In genomic region chr10:48609899-48610584, GRCh38 we compare ENCODE assay signal across 23 cellular contexts. TPM values are rescaled to one million over a fixed set of nuclear protein-coding genes. Genes with fewer than 3 reads are reported as not detected.
DNase-seq lines count a peak whose midpoint lies in the region; ATAC-seq and TF ChIP-seq lines count a peak whose summit lies in the region.
"Had no signal": no experiment of that assay in that cellular context is flagged by ENCODE, and none has a peak within 500 bp of the region (broad histone marks: within the 10 kb centered on the region; RNA-seq: fewer than 3 reads in every experiment).

No MANE protein-coding gene starts in this region.

- peak overlapping the region; percentile 23 for H4K8ac ChIP-seq in neuronal stem cell (ENCODE audit: low read depth, low read length)

- ATAC-seq in activated CD8-positive, alpha-beta memory T cell treated with anti-CD3 and anti-CD28 coated beads, Interleukin-2, amount 10 ng/mL, durations not matched to agents 7 days and 5 days, result no peak
- no peak for ATAC-seq in thoracic aorta (ENCODE audit: insufficient number of reproducible peaks, low FRiP score, low read depth)
- ATAC-seq in CD4-positive, alpha-beta T cell (ENCODE audit: poor library complexity), result no peak
- ATAC-seq: PC-3 had no signal

- BruUV-seq in OCI-LY7 (replicated peaks; lab: Mats Ljungman, UMichigan), result no TSS peak

- WGBS in neuronal stem cell (ENCODE audit: extremely low coverage in 2 of 2, insufficient read length in 2 of 2, insufficient replicate concordance in 1 of 2), 2 donors, result no CpG with 5 or more reads among the region's 4 CpGs

- H3K79me1 ChIP-seq in neuronal stem cell (ENCODE audit: low read depth, low read length), result no peaks in the 10 kb centered on the region

- no peak overlapping the region for H3K9ac ChIP-seq in neuronal stem cell (ENCODE audit: low read depth, low read length, poor library complexity)
- H3K9ac ChIP-seq: GM23248 had no signal

- H3K4me3 ChIP-seq in coronary artery, result no peak overlapping the region
- no peak overlapping the region for H3K4me3 ChIP-seq in neuronal stem cell (ENCODE audit: low read length in 2 of 2)
- no peak overlapping the region for H3K4me3 ChIP-seq in thoracic aorta
- no peak overlapping the region for H3K4me3 ChIP-seq in OCI-LY7 (ENCODE audit: low read depth, low read length, poor library complexity, severe bottlenecking)
- H3K4me3 ChIP-seq: GM23248, HAP-1, MG63 had no signal

- intact Hi-C loops in CD4-positive, alpha-beta T cell (cut with DNase I, micrococcal nuclease), result loop anchor here in 1 of 2 experiments (5.0 kb wide), 1 partner anchor 248 kb away; no protein-coding TSS in a partner anchor
- intact Hi-C loops in OCI-LY7 (cut with micrococcal nuclease; ENCODE audit: unreplicated experiment), result no loop called here

- no peak overlapping the region for H3K18ac ChIP-seq in neuronal stem cell (ENCODE audit: low read length)

- no peak overlapping the region for H3K4me2 ChIP-seq in neuronal stem cell (ENCODE audit: insufficient read depth, low read length, poor library complexity, severe bottlenecking)
- H3K4me2 ChIP-seq in OCI-LY7 (ENCODE audit: low read length), result no peak overlapping the region

- no peaks in the 10 kb centered on the region for H3K79me2 ChIP-seq in OCI-LY7 (ENCODE audit: insufficient read depth, low read depth, low read length)

- H3K36me3 ChIP-seq in neuronal stem cell (replicated peaks in 1 of 2; ENCODE audit: control insufficient read depth in 2 of 2, insufficient read depth in 2 of 2, low read length in 2 of 2) (no peaks in the 10 kb centered on the region), thoracic aorta (no peaks in the 10 kb centered on the region), OCI-LY7 (ENCODE audit: insufficient read depth, low read length) (no peaks in the 10 kb centered on the region)
- H3K36me3 ChIP-seq: HAP-1 had no signal

- no peak overlapping the region for H2BK120ac ChIP-seq in neuronal stem cell (ENCODE audit: low read depth, low read length)

- H4K20me1 ChIP-seq in OCI-LY7 (ENCODE audit: insufficient read depth, low read length), result no peaks in the 10 kb centered on the region

- no peak overlapping the region for H4K91ac ChIP-seq in neuronal stem cell (ENCODE audit: low read depth, low read length, poor library complexity)

- POLR2A ChIA-PET in CD4-positive, alpha-beta T cell (lab: Charles Lee), result no interaction called here
- POLR2A ChIA-PET in OCI-LY7 (lab: Charles Lee), result no interaction called here

- H3K9me3 Mint-ChIP-seq in activated CD8-positive, alpha-beta memory T cell treated with anti-CD3 and anti-CD28 coated beads, Interleukin-2, amount 10 ng/mL, durations not matched to agents 7 days and 5 days (ENCODE audit: low read depth), result no peaks in the 10 kb centered on the region
- H3K9me3 Mint-ChIP-seq in CD4-positive, alpha-beta T cell, result no peaks in the 10 kb centered on the region
- H3K9me3 Mint-ChIP-seq: IgD-negative memory B cell had no signal

- no peak overlapping the region for H2BK15ac ChIP-seq in neuronal stem cell (ENCODE audit: low read length)

- H3K27ac ChIP-seq in coronary artery (peak overlapping the region in 1 of 2 donors; percentile 19), neuronal stem cell (replicated peaks; ENCODE audit: low read length) (no peak overlapping the region), thoracic aorta (peak overlapping the region; percentile 19 to 27), OCI-LY7 (ENCODE audit: low read depth, low read length, poor library complexity, severe bottlenecking) (no peak overlapping the region)
- no peak overlapping the region for H3K27ac ChIP-seq in CD4-positive, alpha-beta T cell (ENCODE audit: low read depth, low read length)
- H3K27ac ChIP-seq: 22Rv1, GM23248, RWPE1 had no signal

- no peak overlapping the region for H3K23ac ChIP-seq in neuronal stem cell (ENCODE audit: low read depth, low read length, poor library complexity)

- H3K4me1 ChIP-seq in neuronal stem cell (ENCODE audit: control insufficient read depth in 2 of 2, insufficient read depth in 1 of 2, low read depth in 1 of 2, low read length in 2 of 2) (peaks cover 0 to 2% of the 10 kb centered on the region in 2 donors), thoracic aorta (ENCODE audit: control insufficient read depth in 1 of 2, low read depth in 2 of 2) (peaks cover 6 to 25% of the 10 kb centered on the region in 2 donors), OCI-LY7 (ENCODE audit: insufficient read depth, low read length, poor library complexity, severe bottlenecking) (peaks cover 4% of the 10 kb centered on the region)
- H3K4me1 ChIP-seq: HAP-1 had no signal

- no peak overlapping the region for H3K4ac ChIP-seq in neuronal stem cell (ENCODE audit: low read length)

- no peak overlapping the region for H3K27ac Mint-ChIP-seq in activated CD8-positive, alpha-beta memory T cell treated with anti-CD3 and anti-CD28 coated beads, Interleukin-2, amount 10 ng/mL, durations not matched to agents 7 days and 5 days
- H3K27ac Mint-ChIP-seq in CD4-positive, alpha-beta T cell, result no peak overlapping the region

- no peak overlapping the region for H2BK12ac ChIP-seq in neuronal stem cell (ENCODE audit: low read length)

- CTCF ChIA-PET in activated CD8-positive, alpha-beta memory T cell treated with anti-CD3 and anti-CD28 coated beads, Interleukin-2, amount 10 ng/mL, durations not matched to agents 7 days and 5 days (lab: Charles Lee), result no interaction called here
- CTCF ChIA-PET in CD4-positive, alpha-beta T cell (lab: Charles Lee), result no interaction called here
- CTCF ChIA-PET in OCI-LY7 (lab: Charles Lee; ENCODE audit: unreplicated experiment), result interaction anchor here (0.9 to 3.2 kb wide), 2 partner anchors 46 to 57 kb away, joined by 3 to 61 read pairs; no protein-coding TSS in a partner anchor

- no peaks in the 10 kb centered on the region for H3K36me3 Mint-ChIP-seq in activated CD8-positive, alpha-beta memory T cell treated with anti-CD3 and anti-CD28 coated beads, Interleukin-2, amount 10 ng/mL, durations not matched to agents 7 days and 5 days
- no peaks in the 10 kb centered on the region for H3K36me3 Mint-ChIP-seq in CD4-positive, alpha-beta T cell (ENCODE audit: low read depth)
- H3K36me3 Mint-ChIP-seq: CD4-positive, CD25-positive, alpha-beta regulatory T cell; IgD-negative memory B cell had no signal

- no peak overlapping the region for H3K4me3 Mint-ChIP-seq in activated CD8-positive, alpha-beta memory T cell treated with anti-CD3 and anti-CD28 coated beads, Interleukin-2, amount 10 ng/mL, durations not matched to agents 7 days and 5 days
- no peak overlapping the region for H3K4me3 Mint-ChIP-seq in CD4-positive, alpha-beta T cell
- H3K4me3 Mint-ChIP-seq: CD4-positive, CD25-positive, alpha-beta regulatory T cell; IgD-negative memory B cell had no signal

- peaks cover 0 to 11% (median 7%) of the 10 kb centered on the region in 3 experiments for H3K27me3 ChIP-seq in neuronal stem cell (ENCODE audit: control insufficient read depth in 3 of 3, insufficient read depth in 3 of 3, low read depth in 1 of 3, low read length in 3 of 3)
- H3K27me3 ChIP-seq in thoracic aorta (replicated peaks; ENCODE audit: insufficient read depth), result no peaks in the 10 kb centered on the region
- H3K27me3 ChIP-seq in CD4-positive, alpha-beta T cell (ENCODE audit: control insufficient read depth, insufficient read depth, low read length), result peaks cover 24% of the 10 kb centered on the region
- H3K27me3 ChIP-seq: MG63 had no signal

- no peak for TF ChIP-seq CTCF in coronary artery (IDR thresholded peaks at IDR 0.05)
- TF ChIP-seq CTCF in thoracic aorta (IDR thresholded peaks at IDR 0.05), result no peak
- TF ChIP-seq CTCF in CD4-positive, alpha-beta T cell (IDR thresholded peaks at IDR 0.05), result no peak
- TF ChIP-seq CTCF in OCI-LY7 (conservative IDR thresholded peaks at IDR 0.05; ENCODE audit: low read length), result no peak

- H3K9me2 ChIP-seq in OCI-LY7 (ENCODE audit: insufficient read depth, low read length), result no peaks in the 10 kb centered on the region

- peak overlapping the region; percentile 12 for H2AK5ac ChIP-seq in neuronal stem cell (ENCODE audit: low read depth, low read length)

- no peak overlapping the region for H3K14ac ChIP-seq in neuronal stem cell (ENCODE audit: low read length)

- peaks cover 2% of the 10 kb centered on the region for H3K4me1 Mint-ChIP-seq in activated CD8-positive, alpha-beta memory T cell treated with anti-CD3 and anti-CD28 coated beads, Interleukin-2, amount 10 ng/mL, durations not matched to agents 7 days and 5 days
- H3K4me1 Mint-ChIP-seq in CD4-positive, alpha-beta T cell (ENCODE audit: low read depth), result no peaks in the 10 kb centered on the region

- H3K9me3 ChIP-seq in neuronal stem cell (replicated peaks in 1 of 2; ENCODE audit: control insufficient read depth in 2 of 2, insufficient read depth in 1 of 2, low read depth in 1 of 2, low read length in 2 of 2), result peaks cover 0 to 2% of the 10 kb centered on the region in 2 donors
- no peaks in the 10 kb centered on the region for H3K9me3 ChIP-seq in thoracic aorta
- H3K9me3 ChIP-seq in CD4-positive, alpha-beta T cell (ENCODE audit: control insufficient read depth, low read length), result no peaks in the 10 kb centered on the region
- H3K9me3 ChIP-seq in OCI-LY7 (ENCODE audit: low read length), result no peaks in the 10 kb centered on the region
- H3K9me3 ChIP-seq: HAP-1 had no signal

- H3K27me3 Mint-ChIP-seq in activated CD8-positive, alpha-beta memory T cell treated with anti-CD3 and anti-CD28 coated beads, Interleukin-2, amount 10 ng/mL, durations not matched to agents 7 days and 5 days, result peaks cover 29% of the 10 kb centered on the region
- peaks cover 66% of the 10 kb centered on the region for H3K27me3 Mint-ChIP-seq in CD4-positive, alpha-beta T cell

- no peak overlapping the region for H2BK5ac ChIP-seq in neuronal stem cell (ENCODE audit: low read length)

- H2AFZ ChIP-seq in neuronal stem cell (ENCODE audit: low read length) (no peak overlapping the region), OCI-LY7 (ENCODE audit: low read length) (no peak overlapping the region)
- H2AFZ ChIP-seq: GM23248 had no signal

- DNase-seq in activated CD8-positive, alpha-beta memory T cell treated with anti-CD3 and anti-CD28 coated beads for 24 hours, result peak; percentile 15
- no peak for DNase-seq in activated CD8-positive, alpha-beta memory T cell treated with anti-CD3 and anti-CD28 coated beads, Interleukin-2, amount 10 ng/mL, durations not matched to agents 7 days and 5 days
- DNase-seq in coronary artery (ENCODE audit: low spot score), result peak; percentile 56
- no peak for DNase-seq in neuronal stem cell (ENCODE audit: low spot score)
- DNase-seq in thoracic aorta (ENCODE audit: low spot score), result no peak
- no peak for DNase-seq in CD4-positive, alpha-beta T cell
- no peak for DNase-seq in OCI-LY7 (ENCODE audit: low spot score)
- DNase-seq in Kasumi-1 (lab: John Stamatoyannopoulos, UW), result no peak
- DNase-seq: CD4-positive, CD25-positive, alpha-beta regulatory T cell; GF-D8; Karpas-422; MG63; NCI-H1092; NCI-H1436 treated with DMSO at 0.1 percent for 48 hours; NCI-H2029; NCI-H345; NCI-H524 treated with DMSO at 0.1 percent for 48 hours; PC-3 had no signal

RNA-seq across cellular contexts. Expression of gene ARHGAP22, which starts 5.2 kb away (rescaled TPM):
- not detected for total RNA-seq in activated CD8-positive, alpha-beta memory T cell treated with anti-CD3 and anti-CD28 coated beads, Interleukin-2, amount 10 ng/mL, durations not matched to agents 7 days and 5 days
- 4.5 TPM for polyA plus RNA-seq in neuronal stem cell (2013, experiment 1 of 2)
- polyA plus RNA-seq in neuronal stem cell (2013, experiment 2 of 2), result 4.7 TPM
- 10 to 100 TPM; 15.4 to 24.8 TPM for total RNA-seq in thoracic aorta
- not detected for total RNA-seq in CD4-positive, alpha-beta T cell
- total RNA-seq in OCI-LY7 (2014; rRNA removed; shearing (Covaris generic)), result 0.08 and 0.19 TPM in 2 replicates
- 0.41 and 0.46 TPM in 2 replicates for total RNA-seq in OCI-LY7 (2022)
- polyA plus RNA-seq: CD4-positive, CD25-positive, alpha-beta regulatory T cell had no signal

Comparison
In these comparisons a context has a peak if more than half of its experiments do, and no peak if none do; other contexts are left out.
1. DNase-seq: peak in activated CD8-positive, alpha-beta memory T cell treated with anti-CD3 and anti-CD28 coated beads for 24 hours (single experiment) and coronary artery (single experiment); none in activated CD8-positive, alpha-beta memory T cell treated with anti-CD3 and anti-CD28 coated beads, Interleukin-2, amount 10 ng/mL, durations not matched to agents 7 days and 5 days (single experiment), neuronal stem cell (single experiment), thoracic aorta (single experiment), CD4-positive, alpha-beta T cell (0 of 10), OCI-LY7 (single experiment) and Kasumi-1 (0 of 2).
2. H3K27ac ChIP-seq: peak in thoracic aorta (2 of 2); none in neuronal stem cell (single experiment), CD4-positive, alpha-beta T cell (single experiment) and OCI-LY7 (single experiment).
3. RNA of gene ARHGAP22, which starts 5.2 kb away (total RNA-seq): 15.4 to 24.8 TPM in thoracic aorta; 0.08 to 0.46 TPM in OCI-LY7, not detected in CD4-positive, alpha-beta T cell and not detected in activated CD8-positive, alpha-beta memory T cell treated with anti-CD3 and anti-CD28 coated beads, Interleukin-2, amount 10 ng/mL, durations not matched to agents 7 days and 5 days; every median in the first group is over 10 times any median in the second.